Comparison of ENCODE assay signal across 29 cellular contexts in genomic region chr19:24052811-24053210, GRCh38. TPM values are rescaled to one million over a fixed set of nuclear protein-coding genes. Genes with fewer than 3 reads are reported as not detected.
A peak's percentile ranks its signal among the peaks of the same experiment; 100 is the strongest.
DNase-seq lines count a peak whose midpoint lies in the region; ATAC-seq, FAIRE-seq and TF ChIP-seq lines count a peak whose summit lies in the region.
"Had no signal": no experiment of that assay in that cellular context is flagged by ENCODE, and none has a peak within 500 bp of the region (broad histone marks: within the 10 kb centered on the region; RNA-seq: fewer than 3 reads in every experiment).

No MANE protein-coding gene starts in this region.

- H3K27ac Mint-ChIP-seq in MCF 10A (ENCODE audit: low read depth, unreplicated experiment) (peak overlapping the region; percentile 59), T-cell (no peak overlapping the region)
- H3K27ac Mint-ChIP-seq: activated naive CD8-positive, alpha-beta T cell treated with anti-CD3 and anti-CD28 coated beads, Interleukin-2, amount 10 ng/mL, durations not matched to agents 7 days and 5 days; B cell; H9 had no signal

- no peak for TF ChIP-seq CTCF in MCF 10A (IDR thresholded peaks at IDR 0.05; ENCODE audit: unreplicated experiment)
- TF ChIP-seq CTCF in mammary epithelial cell (conservative IDR thresholded peaks at IDR 0.05 in 1 of 2, IDR thresholded peaks at IDR 0.05 in 1 of 2; ENCODE audit: extremely low read depth in 1 of 2, insufficient read depth in 1 of 2, low read depth in 1 of 2, low read length in 2 of 2): no peak
- no peak for TF ChIP-seq CTCF in K562 (IDR thresholded peaks at IDR 0.05 in 2 of 3, conservative IDR thresholded peaks at IDR 0.05 in 1 of 3; ENCODE audit: insufficient read depth in 2 of 3, low read depth in 1 of 3, low read length in 3 of 3)
- TF ChIP-seq CTCF in foreskin fibroblast (IDR thresholded peaks at IDR 0.05; ENCODE audit: low read depth, low read length): no peak

- FAIRE-seq in K562 (lab: Jason Lieb, UNC): no peak

- CTCF ChIA-PET in MCF 10A (lab: Yijun Ruan, JAX) (no interaction called here), mammary epithelial cell (lab: Charles Lee; ENCODE audit: low non-redundant PET) (no interaction called here), K562 (lab: Yijun Ruan, JAX; ENCODE audit: low intra/inter-chr PET ratio) (no interaction called here), T-cell (lab: Charles Lee) (no interaction called here)

- BruUV-seq in MCF 10A (replicated peaks; lab: Mats Ljungman, UMichigan): no TSS peak
- BruUV-seq in mammary epithelial cell (replicated peaks; lab: Mats Ljungman, UMichigan): no TSS peak
- BruUV-seq in K562 (replicated peaks; lab: Mats Ljungman, UMichigan): no TSS peak

- intact Hi-C loops in MCF 10A (cut with micrococcal nuclease): loop anchor here (10.0 kb wide), 1 partner anchor 92 kb away; no protein-coding TSS in a partner anchor
- intact Hi-C loops in mammary epithelial cell (cut with micrococcal nuclease): loop anchor here (10.0 kb wide), 3 partner anchors 278 to 528 kb away; no protein-coding TSS in a partner anchor
- intact Hi-C loops in K562 (cut with micrococcal nuclease): no loop called here

- H3K9me3 Mint-ChIP-seq in MCF 10A (ENCODE audit: unreplicated experiment) (no peaks in the 10 kb centered on the region), T-cell (no peaks in the 10 kb centered on the region)
- H3K9me3 Mint-ChIP-seq: activated CD8-positive, alpha-beta T cell treated with anti-CD3 and anti-CD28 coated beads for 36 hours; CD8-positive, alpha-beta memory T cell; H9; neural crest cell had no signal

- H3K27ac ChIP-seq in mammary epithelial cell (ENCODE audit: insufficient read depth, low read depth, low read length) (no peak overlapping the region), K562 (ENCODE audit: extremely low read depth, low read depth, low read length) (no peak overlapping the region)
- H3K27ac ChIP-seq: right atrium auricular region, suprapubic skin, upper lobe of right lung had no signal

- H3K4me3 Mint-ChIP-seq in MCF 10A (ENCODE audit: unreplicated experiment): no peak overlapping the region
- H3K4me3 Mint-ChIP-seq in T-cell: no peak overlapping the region
- H3K4me3 Mint-ChIP-seq: activated CD8-positive, alpha-beta T cell treated with anti-CD3 and anti-CD28 coated beads for 36 hours; activated naive CD8-positive, alpha-beta T cell treated with anti-CD3 and anti-CD28 coated beads, Interleukin-2, amount 10 ng/mL, durations not matched to agents 7 days and 5 days; B cell; CD8-positive, alpha-beta memory T cell; H9; neural crest cell had no signal

- H3K27me3 ChIP-seq in mammary epithelial cell (ENCODE audit: insufficient read depth, low read length) (no peaks in the 10 kb centered on the region), K562 (ENCODE audit: control insufficient read depth in 2 of 2, insufficient read depth in 2 of 2, low read length in 2 of 2) (no peaks in the 10 kb centered on the region)
- H3K27me3 ChIP-seq: right atrium auricular region, suprapubic skin, upper lobe of right lung had no signal

- H3K27me3 Mint-ChIP-seq in MCF 10A (ENCODE audit: insufficient read depth, unreplicated experiment) (no peaks in the 10 kb centered on the region), T-cell (no peaks in the 10 kb centered on the region)
- H3K27me3 Mint-ChIP-seq: activated CD8-positive, alpha-beta T cell treated with anti-CD3 and anti-CD28 coated beads for 36 hours; activated naive CD8-positive, alpha-beta T cell treated with anti-CD3 and anti-CD28 coated beads, Interleukin-2, amount 10 ng/mL, durations not matched to agents 7 days and 5 days; B cell; CD8-positive, alpha-beta memory T cell had no signal

- 86% methylated on average over 3 of the region's 3 CpGs for whole genome bisulfite sequencing in mammary epithelial cell (ENCODE audit: low coverage, missing lambda C conversion rate)
- 43% methylated on average over 3 of the region's 3 CpGs for WGBS in K562 (ENCODE audit: insufficient coverage, low coverage, missing lambda C conversion rate)

- H3K79me2 ChIP-seq in mammary epithelial cell (ENCODE audit: insufficient read depth, low read length) (no peaks in the 10 kb centered on the region), K562 (ENCODE audit: control insufficient read depth, insufficient read depth, low read length) (no peaks in the 10 kb centered on the region)

- H3K4me1 ChIP-seq in mammary epithelial cell (ENCODE audit: insufficient read depth, low read length) (peaks cover 31% of the 10 kb centered on the region), K562 (replicated peaks in 1 of 2; ENCODE audit: control insufficient read depth in 2 of 2, insufficient read depth in 2 of 2, low read length in 2 of 2) (no peaks in the 10 kb centered on the region)
- H3K4me1 ChIP-seq: right atrium auricular region, upper lobe of right lung had no signal

- dilution Hi-C loops in mammary epithelial cell (cut with HindIII; ENCODE audit: low sequenced_read_pairs): no loop called here

- no peak for ATAC-seq in K562
- no peak for ATAC-seq in GM21619 (IDR thresholded peaks at IDR 0.05; ENCODE audit: unreplicated experiment)
- ATAC-seq in T-cell (replicated peaks in 1 of 4): no peak
- ATAC-seq: activated CD8-positive, alpha-beta T cell treated with anti-CD3 and anti-CD28 coated beads for 36 hours; Right ventricle myocardium inferior; SK-N-SH treated with all-trans-retinoic acid at 6 μM for 48 hours; upper lobe of right lung had no signal

- H2AFZ ChIP-seq in mammary epithelial cell (ENCODE audit: low read depth, low read length) (no peak overlapping the region), K562 (ENCODE audit: low read depth, low read length) (no peak overlapping the region)

- POLR2A ChIA-PET in MCF 10A (lab: Yijun Ruan, JAX) (interaction anchor here (0.6 to 1.2 kb wide), 2 partner anchors 16 to 19 kb away, joined by 3 to 4 read pairs; no protein-coding TSS in a partner anchor), K562 (lab: Yijun Ruan, JAX) (no interaction called here), T-cell (lab: Charles Lee) (no interaction called here)

- H3K9ac ChIP-seq in mammary epithelial cell (ENCODE audit: insufficient read depth, low read length) (no peak overlapping the region), K562 (ENCODE audit: insufficient read depth in 1 of 2, low read depth in 2 of 2, low read length in 2 of 2) (no peak overlapping the region)

- H3K36me3 ChIP-seq in mammary epithelial cell (ENCODE audit: insufficient read depth, low read length) (peaks cover 14% of the 10 kb centered on the region), K562 (ENCODE audit: control insufficient read depth, insufficient read depth, low read length) (peaks cover 59% of the 10 kb centered on the region; the same call in 2 of the 3 replicates)

- H3K4me1 Mint-ChIP-seq in MCF 10A (ENCODE audit: insufficient read depth, unreplicated experiment) (peaks cover 32% of the 10 kb centered on the region), T-cell (peaks cover 0 to 5% (median 4%) of the 10 kb centered on the region in 3 donors)
- H3K4me1 Mint-ChIP-seq: B cell, H9, neural crest cell had no signal

- DNase-seq in MCF 10A (ENCODE audit: unreplicated experiment): peak; percentile 73
- no peak for DNase-seq in mammary epithelial cell
- DNase-seq in K562 (ENCODE audit: extremely low read depth in 1 of 4, low spot score in 3 of 4): no peak
- peak; percentile 54 to 64 for DNase-seq in foreskin fibroblast
- DNase-seq in NOMO-1 treated with dmso at 0.1 percent for 144 hours (lab: John Stamatoyannopoulos, UW; ENCODE audit: unreplicated experiment): no peak
- no peak for DNase-seq in T-cell
- no peak for DNase-seq in AML-193 (lab: John Stamatoyannopoulos, UW)
- DNase-seq: activated CD4-positive, alpha-beta T cell treated with anti-CD3 and anti-CD28 coated beads for 1 hour; activated CD8-positive, alpha-beta T cell treated with anti-CD3 and anti-CD28 coated beads for 36 hours; activated effector memory CD4-positive, alpha-beta T cell treated with Interleukin-2 at 50 U/mL for 16 hours; activated naive CD8-positive, alpha-beta T cell treated with anti-CD3 and anti-CD28 coated beads, Interleukin-2, amount 10 ng/mL, durations not matched to agents 7 days and 5 days; CD8-positive, alpha-beta memory T cell; DMS 273 treated with DMSO at 0.1 percent for 48 hours; H9; head of caudate nucleus; KBM-7; NCI-H1436; NCI-H510A; stimulated activated CD4-positive, alpha-beta T cell treated with anti-CD3 and anti-CD28 coated beads, Interleukin-2, amount 100 ng/mL, for 48 hours; T-helper 2 cell; upper lobe of right lung had no signal

- TF ChIP-seq POLR2A in K562 (conservative IDR thresholded peaks at IDR 0.05): no peak

- H3K4me3 ChIP-seq in mammary epithelial cell (replicated peaks in 1 of 3; ENCODE audit: insufficient read depth in 1 of 3, low read depth in 2 of 3, low read length in 3 of 3): no peak overlapping the region
- H3K4me3 ChIP-seq in K562: no peak overlapping the region
- no peak overlapping the region for H3K4me3 ChIP-seq in foreskin fibroblast (ENCODE audit: low read depth in 1 of 2, low read length in 2 of 2)
- H3K4me3 ChIP-seq: lung, right atrium auricular region, suprapubic skin, upper lobe of right lung had no signal

- no peak for TF ChIP-seq EP300 in K562 (IDR thresholded peaks at IDR 0.05; ENCODE audit: low read length)

- H3K9me3 ChIP-seq in mammary epithelial cell (replicated peaks; ENCODE audit: insufficient read depth, low read length) (no peaks in the 10 kb centered on the region), K562 (replicated peaks; ENCODE audit: control insufficient read depth, insufficient read depth, low read depth, low read length) (no peaks in the 10 kb centered on the region)
- H3K9me3 ChIP-seq: right atrium auricular region, suprapubic skin, upper lobe of right lung had no signal

- peaks cover 71% of the 10 kb centered on the region for H3K36me3 Mint-ChIP-seq in MCF 10A (ENCODE audit: insufficient read depth, unreplicated experiment)
- H3K36me3 Mint-ChIP-seq in T-cell: peaks cover 72% of the 10 kb centered on the region

- TF ChIP-seq RAD21 in K562 (CRISPR knock-in tag; conservative IDR thresholded peaks at IDR 0.05 in 1 of 2, IDR thresholded peaks at IDR 0.05 in 1 of 2): no peak

- no peaks in the 10 kb centered on the region for H4K20me1 ChIP-seq in mammary epithelial cell (ENCODE audit: insufficient read depth, low read length)
- no peaks in the 10 kb centered on the region for H4K20me1 ChIP-seq in K562 (replicated peaks; ENCODE audit: control insufficient read depth, insufficient read depth, low read length)

- in situ Hi-C loops in mammary epithelial cell (cut with MboI; ENCODE audit: low sequenced_read_pairs in 2 of 2): loop anchor here (25.0 kb wide), 1 partner anchor 516 kb away; no protein-coding TSS in a partner anchor
- in situ Hi-C loops in K562 (cut with MboI): no loop called here

- H3K9me1 ChIP-seq in K562 (ENCODE audit: control insufficient read depth, insufficient read depth, low read length): no peaks in the 10 kb centered on the region

- H3K4me2 ChIP-seq in mammary epithelial cell (ENCODE audit: insufficient read depth, low read depth, low read length) (no peak overlapping the region), K562 (ENCODE audit: insufficient read depth, low read length) (no peak overlapping the region)

RNA-seq across cellular contexts. Expression of gene ZNF254, which starts 34.2 kb away (rescaled TPM):
- total RNA-seq in MCF 10A (2022) (5.3 and 5.6 TPM in 2 replicates), mammary epithelial cell (10 to 100 TPM in 1 of 2 donors, 1 to 10 TPM in 1; 7.4 to 18.3 TPM), K562 (2014; rRNA removed) (10.8 and 11.9 TPM in 2 replicates), K562 (2014; rRNA removed; fragmentation: Illumina TruSeq; extraction: Trizol) (22.1 and 24.9 TPM in 2 replicates), K562 (2015; rRNA removed; fragmentation: Illumina TruSeq; extraction: Trizol) (19.0 and 21.2 TPM in 2 replicates), K562 (2021) (14.2 and 14.5 TPM in 2 replicates), T-cell (10 to 100 TPM in 4 of 5 donors, 1 to 10 TPM in 1; 9.8 to 15.4 (median 13.8) TPM)
- polyA plus RNA-seq in mammary epithelial cell (3.7 TPM), K562 (2011; rRNA removed) (11.2 and 14.2 TPM in 2 replicates), K562 (2014; fragmentation: Illumina TruSeq; extraction: Trizol) (14.1 and 15.3 TPM in 2 replicates), K562 (2014; fragmentation: Nextera tagmentation; extraction: Ambion mirVana) (10 to 100 TPM; 10.7 to 13.8 TPM), K562 (2014; rRNA removed) (9.0 and 10.9 TPM in 2 replicates)
- 3.8 TPM for polyA minus RNA-seq in mammary epithelial cell
- total RNA-seq in K562 (2011; cell fraction: chromatin; rRNA removed; ENCODE audit: low replicate concordance): 17.9 and 39.8 TPM in 2 replicates
- total RNA-seq in K562 (2011; cell fraction: nucleolus; rRNA removed): 18.7 and 22.0 TPM in 2 replicates
- total RNA-seq in K562 (2011; cell fraction: nucleoplasm; rRNA removed): 23.2 and 33.5 TPM in 2 replicates
- polyA plus RNA-seq in K562 (2011; cell fraction: cytosol; rRNA removed): 4.7 and 7.5 TPM in 2 replicates
- 7.2 and 8.7 TPM in 2 replicates for polyA plus RNA-seq in K562 (2011; cell fraction: nucleus; rRNA removed)
- polyA plus RNA-seq in K562 (2012): 7.3 and 8.1 TPM in 2 replicates
- polyA minus RNA-seq in K562 (2011; rRNA and poly(A)+ RNA removed): 24.0 and 25.2 TPM in 2 replicates
- 15.5 and 19.7 TPM in 2 replicates for polyA minus RNA-seq in K562 (2011; cell fraction: cytosol; rRNA and poly(A)+ RNA removed)
- 18.4 and 21.9 TPM in 2 replicates for polyA minus RNA-seq in K562 (2011; cell fraction: nucleus; rRNA and poly(A)+ RNA removed)

Comparison
In these comparisons a context has a peak if more than half of its experiments do, and no peak if none do; other contexts are left out.
1. DNase-seq: peak in MCF 10A (single experiment) and foreskin fibroblast (2 of 2); none in mammary epithelial cell (single experiment), K562 (0 of 4), NOMO-1 treated with dmso at 0.1 percent for 144 hours (single experiment), T-cell (0 of 34) and AML-193 (0 of 2).